ENCODE assay signal across 25 cellular contexts in the genomic region with DNA sequence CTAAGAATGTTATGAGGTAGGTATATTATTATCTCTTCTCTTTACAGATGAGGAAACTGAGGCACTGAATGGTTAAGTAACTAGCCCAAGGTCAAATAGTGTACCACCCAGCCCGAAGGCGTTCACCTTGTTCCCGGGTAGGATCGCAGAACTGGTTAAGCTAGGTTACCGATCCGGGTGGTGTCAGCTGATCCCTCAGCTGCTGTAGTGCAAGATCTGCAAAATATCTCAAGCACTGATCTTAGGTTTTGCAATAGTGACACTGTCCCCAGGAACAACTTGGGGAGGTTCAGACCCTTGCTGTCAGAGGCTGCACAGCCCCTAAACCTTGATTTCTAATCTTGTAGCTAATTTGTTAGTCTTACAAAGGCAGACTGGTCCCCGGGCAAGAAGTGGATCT. TPM values are rescaled to one million over a fixed set of nuclear protein-coding genes. Genes with fewer than 3 reads are reported as not detected.
A peak's percentile ranks its signal among the peaks of the same experiment; 100 is the strongest.
DNase-seq lines count a peak whose midpoint lies in the region; ATAC-seq, FAIRE-seq and TF ChIP-seq lines count a peak whose summit lies in the region.
"Had no signal": no experiment of that assay in that cellular context is flagged by ENCODE, and none has a peak within 500 bp of the region (broad histone marks: within the 10 kb centered on the region; RNA-seq: fewer than 3 reads in every experiment).

No MANE protein-coding gene starts in this region.

- peak; percentile 23; the same call in 1 of the 2 replicates for ATAC-seq in PC-3
- ATAC-seq in GM18867 (IDR thresholded peaks at IDR 0.05; ENCODE audit: unreplicated experiment), result no peak
- no peak for ATAC-seq in SK-N-SH treated with all-trans-retinoic acid at 6 μM for 48 hours
- ATAC-seq: GM23338 had no signal

- CTCF ChIA-PET in PC-3 (lab: Charles Lee), result interaction anchor here (0.9 kb wide), 1 partner anchor 28 kb away, joined by 6 read pairs; a partner anchor contains a TSS

- H2AFZ ChIP-seq in PC-3 (ENCODE audit: low read length), result no peak overlapping the region
- H2AFZ ChIP-seq: GM23338 had no signal

- POLR2A ChIA-PET in PC-3 (lab: Charles Lee; ENCODE audit: unreplicated experiment), result interaction anchor here (0.7 kb wide), 1 partner anchor 107 kb away, joined by 3 read pairs; no protein-coding TSS in a partner anchor

- H3K9me3 ChIP-seq in PC-3 (ENCODE audit: low read length) (0 out of 2 replicates have a peak, but pooled peaks cover under 1% of the 10 kb centered on the region), prostate gland (no peaks in the 10 kb centered on the region)
- H3K9me3 ChIP-seq: BE2C had no signal

- no peak overlapping the region for H3K9ac ChIP-seq in PC-3 (ENCODE audit: low read length)

- no peaks in the 10 kb centered on the region for H3K79me2 ChIP-seq in PC-3 (ENCODE audit: low read length)

- BruUV-seq in PC-3 (replicated peaks; lab: Mats Ljungman, UMichigan), result no TSS peak

- H3K27ac ChIP-seq in PC-3 (ENCODE audit: low read length) (no peak overlapping the region), prostate gland (peak overlapping the region in 1 of 2 donors; percentile 50)

- H3K36me3 ChIP-seq in PC-3 (ENCODE audit: low read depth, low read length), result no peaks in the 10 kb centered on the region
- H3K36me3 ChIP-seq in bronchial epithelial cell (ENCODE audit: control insufficient read depth, insufficient read depth, low read length), result no peaks in the 10 kb centered on the region
- no peaks in the 10 kb centered on the region for H3K36me3 ChIP-seq in prostate gland
- H3K36me3 ChIP-seq: BE2C, HAP-1 had no signal

- H3K27me3 ChIP-seq in PC-3 (ENCODE audit: low read length), result no peaks in the 10 kb centered on the region
- no peaks in the 10 kb centered on the region for H3K27me3 ChIP-seq in bronchial epithelial cell (ENCODE audit: control insufficient read depth, insufficient read depth, low read length)
- H3K27me3 ChIP-seq in prostate gland (replicated peaks; ENCODE audit: insufficient read depth), result no peaks in the 10 kb centered on the region
- H3K27me3 ChIP-seq: BE2C had no signal

- intact Hi-C loops in PC-3 (cut with micrococcal nuclease) (no loop called here), prostate gland (cut with DNase I) (no loop called here)

- H4K20me1 ChIP-seq in PC-3 (ENCODE audit: low read length), result no peaks in the 10 kb centered on the region

- H3K4me1 ChIP-seq in PC-3 (ENCODE audit: insufficient read depth, low read length) (peaks cover 7% of the 10 kb centered on the region), prostate gland (replicated peaks) (peaks cover 8% of the 10 kb centered on the region)
- H3K4me1 ChIP-seq: BE2C, HAP-1 had no signal

- H3F3A ChIP-seq in PC-3 (ENCODE audit: low read length, unreplicated experiment), result no peaks in the 10 kb centered on the region

- DNase-seq in PC-3 (peak; percentile 47), bronchial epithelial cell (ENCODE audit: low read depth) (peak; percentile 10), prostate gland (ENCODE audit: low spot score) (peak; percentile 71), UCSD-AML1 (lab: John Stamatoyannopoulos, UW; ENCODE audit: unreplicated experiment) (no peak), NCI-H748 treated with DMSO at 0.1 percent for 48 hours (lab: John Stamatoyannopoulos, UW) (no peak)
- DNase-seq: BE2C, HFFc6, KBM-7, MV-4-11, NCI-H1105, NCI-H1436 treated with DMSO at 0.1 percent for 48 hours, NCI-H187 treated with DMSO at 0.1 percent for 48 hours, NCI-H2171 treated with DMSO at 0.1 percent for 48 hours, NCI-H345, NCI-H510A treated with DMSO at 0.1 percent for 48 hours, Right ventricle myocardium superior, RPMI8226 had no signal

- 39% methylated on average over 7 of the region's 7 CpGs for WGBS in prostate gland

- H3K4me3 ChIP-seq in PC-3 (ENCODE audit: low read length) (no peak overlapping the region), bronchial epithelial cell (ENCODE audit: low read depth, low read length) (no peak overlapping the region), prostate gland (no peak overlapping the region)
- H3K4me3 ChIP-seq: GM23338, HAP-1 had no signal

- H3K4me2 ChIP-seq in PC-3 (ENCODE audit: low read length), result 0 out of 2 replicates have a peak overlapping the region, but pooled peaks have one; percentile 1
- H3K4me2 ChIP-seq: GM23338 had no signal

- no peaks in the 10 kb centered on the region for H3K9me2 ChIP-seq in PC-3 (replicated peaks; ENCODE audit: low read length)

- TF ChIP-seq CTCF in PC-3 (conservative IDR thresholded peaks at IDR 0.05; ENCODE audit: low read depth, low read length) (no peak), bronchial epithelial cell (IDR thresholded peaks at IDR 0.05; ENCODE audit: insufficient read depth, low read length, severe bottlenecking) (no peak), prostate gland (IDR thresholded peaks at IDR 0.05) (no peak)

- TF ChIP-seq POLR2A in prostate gland (IDR thresholded peaks at IDR 0.05), result no peak

- peak; percentile 18 for FAIRE-seq in bronchial epithelial cell (lab: Jason Lieb, UNC)
- FAIRE-seq: D721Med, G401.6, HTR-8/SVneo had no signal

TF ChIP-seq in SK-N-SH treated with all-trans-retinoic acid at 6 μM for 48 hours, 23 proteins besides CTCF, POLR2A, EP300 and RAD21:
- TF ChIP-seq TOX (CRISPR knock-in tag; IDR thresholded peaks at IDR 0.05; ENCODE audit: borderline replicate concordance), result no peak
- TF ChIP-seq, protein P1, sequence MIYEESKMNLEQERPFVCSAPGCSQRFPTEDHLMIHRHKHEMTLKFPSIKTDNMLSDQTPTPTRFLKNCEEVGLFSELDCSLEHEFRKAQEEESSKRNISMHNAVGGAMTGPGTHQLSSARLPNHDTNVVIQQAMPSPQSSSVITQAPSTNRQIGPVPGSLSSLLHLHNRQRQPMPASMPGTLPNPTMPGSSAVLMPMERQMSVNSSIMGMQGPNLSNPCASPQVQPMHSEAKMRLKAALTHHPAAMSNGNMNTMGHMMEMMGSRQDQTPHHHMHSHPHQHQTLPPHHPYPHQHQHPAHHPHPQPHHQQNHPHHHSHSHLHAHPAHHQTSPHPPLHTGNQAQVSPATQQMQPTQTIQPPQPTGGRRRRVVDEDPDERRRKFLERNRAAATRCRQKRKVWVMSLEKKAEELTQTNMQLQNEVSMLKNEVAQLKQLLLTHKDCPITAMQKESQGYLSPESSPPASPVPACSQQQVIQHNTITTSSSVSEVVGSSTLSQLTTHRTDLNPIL (CRISPR knock-in tag; IDR thresholded peaks at IDR 0.05; ENCODE audit: low read depth), result no peak
- no peak for TF ChIP-seq GLIS3 (CRISPR knock-in tag; IDR thresholded peaks at IDR 0.05)
- TF ChIP-seq PPARA (CRISPR knock-in tag; IDR thresholded peaks at IDR 0.05; ENCODE audit: borderline replicate concordance), result no peak
- TF ChIP-seq CSDC2 (CRISPR knock-in tag; IDR thresholded peaks at IDR 0.05), result no peak
- TF ChIP-seq, protein P2, sequence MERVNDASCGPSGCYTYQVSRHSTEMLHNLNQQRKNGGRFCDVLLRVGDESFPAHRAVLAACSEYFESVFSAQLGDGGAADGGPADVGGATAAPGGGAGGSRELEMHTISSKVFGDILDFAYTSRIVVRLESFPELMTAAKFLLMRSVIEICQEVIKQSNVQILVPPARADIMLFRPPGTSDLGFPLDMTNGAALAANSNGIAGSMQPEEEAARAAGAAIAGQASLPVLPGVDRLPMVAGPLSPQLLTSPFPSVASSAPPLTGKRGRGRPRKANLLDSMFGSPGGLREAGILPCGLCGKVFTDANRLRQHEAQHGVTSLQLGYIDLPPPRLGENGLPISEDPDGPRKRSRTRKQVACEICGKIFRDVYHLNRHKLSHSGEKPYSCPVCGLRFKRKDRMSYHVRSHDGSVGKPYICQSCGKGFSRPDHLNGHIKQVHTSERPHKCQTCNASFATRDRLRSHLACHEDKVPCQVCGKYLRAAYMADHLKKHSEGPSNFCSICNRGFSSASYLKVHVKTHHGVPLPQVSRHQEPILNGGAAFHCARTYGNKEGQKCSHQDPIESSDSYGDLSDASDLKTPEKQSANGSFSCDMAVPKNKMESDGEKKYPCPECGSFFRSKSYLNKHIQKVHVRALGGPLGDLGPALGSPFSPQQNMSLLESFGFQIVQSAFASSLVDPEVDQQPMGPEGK (CRISPR knock-in tag; IDR thresholded peaks at IDR 0.05; ENCODE audit: borderline replicate concordance), result no peak
- TF ChIP-seq ZNF8 (CRISPR knock-in tag; IDR thresholded peaks at IDR 0.05), result no peak
- TF ChIP-seq, protein P3, sequence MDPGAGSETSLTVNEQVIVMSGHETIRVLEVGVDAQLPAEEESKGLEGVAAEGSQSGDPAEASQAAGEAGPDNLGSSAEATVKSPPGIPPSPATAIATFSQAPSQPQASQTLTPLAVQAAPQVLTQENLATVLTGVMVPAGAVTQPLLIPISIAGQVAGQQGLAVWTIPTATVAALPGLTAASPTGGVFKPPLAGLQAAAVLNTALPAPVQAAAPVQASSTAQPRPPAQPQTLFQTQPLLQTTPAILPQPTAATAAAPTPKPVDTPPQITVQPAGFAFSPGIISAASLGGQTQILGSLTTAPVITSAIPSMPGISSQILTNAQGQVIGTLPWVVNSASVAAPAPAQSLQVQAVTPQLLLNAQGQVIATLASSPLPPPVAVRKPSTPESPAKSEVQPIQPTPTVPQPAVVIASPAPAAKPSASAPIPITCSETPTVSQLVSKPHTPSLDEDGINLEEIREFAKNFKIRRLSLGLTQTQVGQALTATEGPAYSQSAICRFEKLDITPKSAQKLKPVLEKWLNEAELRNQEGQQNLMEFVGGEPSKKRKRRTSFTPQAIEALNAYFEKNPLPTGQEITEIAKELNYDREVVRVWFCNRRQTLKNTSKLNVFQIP (CRISPR knock-in tag; IDR thresholded peaks at IDR 0.05; ENCODE audit: borderline replicate concordance, low read depth), result no peak
- TF ChIP-seq ZNF565 (CRISPR knock-in tag; conservative IDR thresholded peaks at IDR 0.05; ENCODE audit: low read depth), result no peak
- TF ChIP-seq OSR1 (CRISPR knock-in tag; IDR thresholded peaks at IDR 0.05), result no peak
- TF ChIP-seq ZNF70 (CRISPR knock-in tag; IDR thresholded peaks at IDR 0.05), result no peak
- TF ChIP-seq SNAI2 (CRISPR knock-in tag; IDR thresholded peaks at IDR 0.05), result no peak
- no peak for TF ChIP-seq ESRRG (CRISPR knock-in tag; IDR thresholded peaks at IDR 0.05)
TF ChIP-seq in SK-N-SH treated with all-trans-retinoic acid at 6 μM for 48 hours: peak in this region for 0.

RNA-seq across cellular contexts. Expression of a gene that starts 28.1 kb away (rescaled TPM):
- total RNA-seq in PC-3 (2014; rRNA removed) (4.2 and 5.9 TPM in 2 replicates), bronchial epithelial cell (0.26 and 0.53 TPM in 2 replicates), prostate gland (100 to 1,000 TPM in 1 of 2 donors, 10 to 100 TPM in 1; 34.3 to 221 TPM)
- total RNA-seq: LHCN-M2 had no signal

Comparison
In these comparisons a context has a peak if more than half of its experiments do, and no peak if none do; other contexts are left out.
1. DNase-seq: peak in PC-3 (single experiment), bronchial epithelial cell (single experiment) and prostate gland (single experiment); none in UCSD-AML1 (single experiment) and NCI-H748 treated with DMSO at 0.1 percent for 48 hours (single experiment).